ENCODE assay signal across 8 cellular contexts in genomic region chr6:120112980-120113379, GRCh38.
"Had no signal": no experiment of that assay in that cellular context is flagged by ENCODE, and none has a peak within 500 bp of the region (broad histone marks: within the 10 kb centered on the region; RNA-seq: fewer than 3 reads in every experiment).

No MANE protein-coding gene starts in this region.

- ATAC-seq: HCT116 had no signal

- DNase-seq: GM23248, GOT3, H7, HFFc6, KG1 had no signal

- H3K9me3 ChIP-seq: HAP-1 had no signal

- H2AFZ ChIP-seq: GM23248 had no signal

- H3K4me3 ChIP-seq: GM23248, HAP-1 had no signal

- H3K9ac ChIP-seq: GM23248 had no signal

- H3K4me1 ChIP-seq: HAP-1 had no signal

- H3K36me3 ChIP-seq: HAP-1 had no signal

- H3K27ac ChIP-seq: GM23248, HL-60 had no signal
